ENCODE assay signal across 7 cellular contexts in genomic region chr16:31472559-31473203, GRCh38. TPM values are rescaled to one million over a fixed set of nuclear protein-coding genes. Genes with fewer than 3 reads are reported as not detected.
A peak's percentile ranks its signal among the peaks of the same experiment; 100 is the strongest.
DNase-seq lines count a peak whose midpoint lies in the region; ATAC-seq and TF ChIP-seq lines count a peak whose summit lies in the region.

No MANE protein-coding gene starts in this region.

- H3K4me1 ChIP-seq in Karpas-422 (ENCODE audit: low read length): no peaks in the 10 kb centered on the region

- TF ChIP-seq CTCF in choroid plexus epithelial cell (conservative IDR thresholded peaks at IDR 0.05; ENCODE audit: low read depth, low read length): peak; percentile 89

- no peaks in the 10 kb centered on the region for H3K27me3 ChIP-seq in Karpas-422 (ENCODE audit: low read length)

- ATAC-seq in SK-N-SH treated with all-trans-retinoic acid at 6 μM for 48 hours (peak; percentile 94), HG03045 (IDR thresholded peaks at IDR 0.05; ENCODE audit: unreplicated experiment) (no peak)
- peak; percentile 23 for ATAC-seq in stimulated activated effector memory CD8-positive, alpha-beta T cell treated with anti-CD3 and anti-CD28 coated beads, Interleukin-12 subunit alpha, Interleukin-12 subunit beta, amount 100 ng/mL, for 72 hours

- no peaks in the 10 kb centered on the region for H3K36me3 Mint-ChIP-seq in stimulated activated effector memory CD8-positive, alpha-beta T cell treated with anti-CD3 and anti-CD28 coated beads, Interleukin-12 subunit alpha, Interleukin-12 subunit beta, amount 100 ng/mL, for 72 hours

- H2AFZ ChIP-seq in Karpas-422 (ENCODE audit: low read length): no peak overlapping the region

- H3K9me2 ChIP-seq in Karpas-422 (replicated peaks; ENCODE audit: insufficient read depth, low read length): no peaks in the 10 kb centered on the region

- H3K4me1 Mint-ChIP-seq in stimulated activated effector memory CD8-positive, alpha-beta T cell treated with anti-CD3 and anti-CD28 coated beads, Interleukin-12 subunit alpha, Interleukin-12 subunit beta, amount 100 ng/mL, for 72 hours: peaks cover 21% of the 10 kb centered on the region

- H3K9ac ChIP-seq in Karpas-422 (ENCODE audit: low read length): no peak overlapping the region

- peak overlapping the region; percentile 26 for H3K27ac Mint-ChIP-seq in stimulated activated effector memory CD8-positive, alpha-beta T cell treated with anti-CD3 and anti-CD28 coated beads, Interleukin-12 subunit alpha, Interleukin-12 subunit beta, amount 100 ng/mL, for 72 hours

- no peaks in the 10 kb centered on the region for H3K36me3 ChIP-seq in Karpas-422 (ENCODE audit: insufficient read depth, low read length)

- no peak overlapping the region for H3K27ac ChIP-seq in Karpas-422 (ENCODE audit: low read length)

- H3K9me3 Mint-ChIP-seq in stimulated activated effector memory CD8-positive, alpha-beta T cell treated with anti-CD3 and anti-CD28 coated beads, Interleukin-12 subunit alpha, Interleukin-12 subunit beta, amount 100 ng/mL, for 72 hours: no peaks in the 10 kb centered on the region

- H3K9me3 ChIP-seq in Karpas-422 (ENCODE audit: low read length): no peaks in the 10 kb centered on the region

- no peak overlapping the region for H3K4me2 ChIP-seq in Karpas-422 (ENCODE audit: low read depth, low read length, poor library complexity, severe bottlenecking)

- peak overlapping the region; percentile 62 for H3K4me3 Mint-ChIP-seq in stimulated activated effector memory CD8-positive, alpha-beta T cell treated with anti-CD3 and anti-CD28 coated beads, Interleukin-12 subunit alpha, Interleukin-12 subunit beta, amount 100 ng/mL, for 72 hours

- peak; percentile 80 for DNase-seq in GM04504 (ENCODE audit: low read depth)
- DNase-seq in Karpas-422: peak; percentile 62
- DNase-seq in choroid plexus epithelial cell (ENCODE audit: low read depth): peak; percentile 98
- peak; percentile 77 for DNase-seq in kidney glomerular epithelial cell (lab: John Stamatoyannopoulos, UW)
- no peak for DNase-seq in stimulated activated effector memory CD8-positive, alpha-beta T cell treated with anti-CD3 and anti-CD28 coated beads, Interleukin-12 subunit alpha, Interleukin-12 subunit beta, amount 100 ng/mL, for 72 hours (ENCODE audit: low spot score in 2 of 2)

- H4K20me1 ChIP-seq in Karpas-422 (ENCODE audit: insufficient read depth, low read depth, low read length): no peaks in the 10 kb centered on the region

- no peaks in the 10 kb centered on the region for H3K79me2 ChIP-seq in Karpas-422 (ENCODE audit: low read length)

- no peak overlapping the region for H3K4me3 ChIP-seq in Karpas-422 (ENCODE audit: low read length)
- peak overlapping the region; percentile 79 for H3K4me3 ChIP-seq in choroid plexus epithelial cell (ENCODE audit: low read depth, low read length)

TF ChIP-seq in SK-N-SH treated with all-trans-retinoic acid at 6 μM for 48 hours, 23 proteins besides CTCF, POLR2A, EP300 and RAD21 (continues in another document):
- TF ChIP-seq TCF4 (CRISPR knock-in tag; IDR thresholded peaks at IDR 0.05; ENCODE audit: borderline replicate concordance): no peak
- no peak for TF ChIP-seq TOX (CRISPR knock-in tag; IDR thresholded peaks at IDR 0.05; ENCODE audit: borderline replicate concordance)
- TF ChIP-seq, protein P1, sequence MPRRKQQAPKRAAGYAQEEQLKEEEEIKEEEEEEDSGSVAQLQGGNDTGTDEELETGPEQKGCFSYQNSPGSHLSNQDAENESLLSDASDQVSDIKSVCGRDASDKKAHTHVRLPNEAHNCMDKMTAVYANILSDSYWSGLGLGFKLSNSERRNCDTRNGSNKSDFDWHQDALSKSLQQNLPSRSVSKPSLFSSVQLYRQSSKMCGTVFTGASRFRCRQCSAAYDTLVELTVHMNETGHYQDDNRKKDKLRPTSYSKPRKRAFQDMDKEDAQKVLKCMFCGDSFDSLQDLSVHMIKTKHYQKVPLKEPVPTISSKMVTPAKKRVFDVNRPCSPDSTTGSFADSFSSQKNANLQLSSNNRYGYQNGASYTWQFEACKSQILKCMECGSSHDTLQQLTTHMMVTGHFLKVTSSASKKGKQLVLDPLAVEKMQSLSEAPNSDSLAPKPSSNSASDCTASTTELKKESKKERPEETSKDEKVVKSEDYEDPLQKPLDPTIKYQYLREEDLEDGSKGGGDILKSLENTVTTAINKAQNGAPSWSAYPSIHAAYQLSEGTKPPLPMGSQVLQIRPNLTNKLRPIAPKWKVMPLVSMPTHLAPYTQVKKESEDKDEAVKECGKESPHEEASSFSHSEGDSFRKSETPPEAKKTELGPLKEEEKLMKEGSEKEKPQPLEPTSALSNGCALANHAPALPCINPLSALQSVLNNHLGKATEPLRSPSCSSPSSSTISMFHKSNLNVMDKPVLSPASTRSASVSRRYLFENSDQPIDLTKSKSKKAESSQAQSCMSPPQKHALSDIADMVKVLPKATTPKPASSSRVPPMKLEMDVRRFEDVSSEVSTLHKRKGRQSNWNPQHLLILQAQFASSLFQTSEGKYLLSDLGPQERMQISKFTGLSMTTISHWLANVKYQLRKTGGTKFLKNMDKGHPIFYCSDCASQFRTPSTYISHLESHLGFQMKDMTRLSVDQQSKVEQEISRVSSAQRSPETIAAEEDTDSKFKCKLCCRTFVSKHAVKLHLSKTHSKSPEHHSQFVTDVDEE (CRISPR knock-in tag; IDR thresholded peaks at IDR 0.05): peak; percentile 74
- TF ChIP-seq ZNF70 (CRISPR knock-in tag; IDR thresholded peaks at IDR 0.05): peak; percentile 49; the same call in 1 of the 2 replicates
- TF ChIP-seq, protein P2, sequence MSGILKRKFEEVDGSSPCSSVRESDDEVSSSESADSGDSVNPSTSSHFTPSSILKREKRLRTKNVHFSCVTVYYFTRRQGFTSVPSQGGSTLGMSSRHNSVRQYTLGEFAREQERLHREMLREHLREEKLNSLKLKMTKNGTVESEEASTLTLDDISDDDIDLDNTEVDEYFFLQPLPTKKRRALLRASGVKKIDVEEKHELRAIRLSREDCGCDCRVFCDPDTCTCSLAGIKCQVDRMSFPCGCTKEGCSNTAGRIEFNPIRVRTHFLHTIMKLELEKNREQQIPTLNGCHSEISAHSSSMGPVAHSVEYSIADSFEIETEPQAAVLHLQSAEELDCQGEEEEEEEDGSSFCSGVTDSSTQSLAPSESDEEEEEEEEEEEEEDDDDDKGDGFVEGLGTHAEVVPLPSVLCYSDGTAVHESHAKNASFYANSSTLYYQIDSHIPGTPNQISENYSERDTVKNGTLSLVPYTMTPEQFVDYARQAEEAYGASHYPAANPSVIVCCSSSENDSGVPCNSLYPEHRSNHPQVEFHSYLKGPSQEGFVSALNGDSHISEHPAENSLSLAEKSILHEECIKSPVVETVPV (CRISPR knock-in tag; IDR thresholded peaks at IDR 0.05): no peak
- no peak for TF ChIP-seq ISL1 (CRISPR knock-in tag; IDR thresholded peaks at IDR 0.05)
- TF ChIP-seq ARNTL (CRISPR knock-in tag; IDR thresholded peaks at IDR 0.05; ENCODE audit: borderline replicate concordance, low read depth): no peak
- 0 out of 2 replicates have a peak, but pooled peaks have one; percentile 20 for TF ChIP-seq GLIS3 (CRISPR knock-in tag; IDR thresholded peaks at IDR 0.05)
- 0 out of 2 replicates have a peak, but pooled peaks have one; percentile 33 for TF ChIP-seq ZFP30 (CRISPR knock-in tag; IDR thresholded peaks at IDR 0.05)
- no peak for TF ChIP-seq BACH2 (CRISPR knock-in tag; IDR thresholded peaks at IDR 0.05; ENCODE audit: borderline replicate concordance)
- no peak for TF ChIP-seq PATZ1 (CRISPR knock-in tag; IDR thresholded peaks at IDR 0.05; ENCODE audit: borderline replicate concordance)
- TF ChIP-seq SNAI2 (CRISPR knock-in tag; IDR thresholded peaks at IDR 0.05): peak; percentile 71; the same call in 1 of the 2 replicates
- TF ChIP-seq OSR1 (CRISPR knock-in tag; IDR thresholded peaks at IDR 0.05): no peak
- peak; percentile 93 for TF ChIP-seq CSDC2 (CRISPR knock-in tag; IDR thresholded peaks at IDR 0.05)
- peak; percentile 85 for TF ChIP-seq ZFP3 (CRISPR knock-in tag; IDR thresholded peaks at IDR 0.05)
- no peak for TF ChIP-seq ZC3H10 (CRISPR knock-in tag; IDR thresholded peaks at IDR 0.05)
- TF ChIP-seq POU6F1 (CRISPR knock-in tag; IDR thresholded peaks at IDR 0.05; ENCODE audit: borderline replicate concordance, low read depth): no peak
- TF ChIP-seq RARB (CRISPR knock-in tag; IDR thresholded peaks at IDR 0.05): no peak

RNA-seq across cellular contexts. Expression of gene TGFB1I1, which starts 0.7 kb away (rescaled TPM):
- not detected in 2 replicates for total RNA-seq in Karpas-422 (2014; rRNA removed; shearing (Covaris generic); ENCODE audit: low replicate concordance)

RNA-seq across cellular contexts. Expression of gene SLC5A2, which starts 10.2 kb away (rescaled TPM):
- total RNA-seq in Karpas-422 (2014; rRNA removed; shearing (Covaris generic); ENCODE audit: low replicate concordance): not detected in 2 replicates

RNA-seq across cellular contexts. Expression of gene ARMC5, which starts 13.4 kb away (rescaled TPM):
- 1.5 and 2.3 TPM in 2 replicates for total RNA-seq in Karpas-422 (2014; rRNA removed; shearing (Covaris generic); ENCODE audit: low replicate concordance)

RNA-seq across cellular contexts. Expression of gene ZNF843, which starts 30.1 kb away (rescaled TPM):
- total RNA-seq in Karpas-422 (2014; rRNA removed; shearing (Covaris generic); ENCODE audit: low replicate concordance): not detected in 2 replicates

RNA-seq across cellular contexts. Expression of gene RUSF1, which starts 35.5 kb away (rescaled TPM):
- total RNA-seq in Karpas-422 (2014; rRNA removed; shearing (Covaris generic); ENCODE audit: low replicate concordance): 30.5 and 59.5 TPM in 2 replicates

Comparison
In these comparisons a context has a peak if more than half of its experiments do, and no peak if none do; other contexts are left out.
1. DNase-seq: peak in GM04504 (single experiment), Karpas-422 (single experiment), choroid plexus epithelial cell (single experiment) and kidney glomerular epithelial cell (single experiment); none in stimulated activated effector memory CD8-positive, alpha-beta T cell treated with anti-CD3 and anti-CD28 coated beads, Interleukin-12 subunit alpha, Interleukin-12 subunit beta, amount 100 ng/mL, for 72 hours (0 of 2).